Comparison of ENCODE assay signal across 9 cellular contexts in genomic region chr6:30572078-30572605, GRCh38. TPM values are rescaled to one million over a fixed set of nuclear protein-coding genes. Genes with fewer than 3 reads are reported as not detected.
DNase-seq lines count a peak whose midpoint lies in the region; ATAC-seq and TF ChIP-seq lines count a peak whose summit lies in the region.
"Had no signal": no experiment of that assay in that cellular context is flagged by ENCODE, and none has a peak within 500 bp of the region (broad histone marks: within the 10 kb centered on the region; RNA-seq: fewer than 3 reads in every experiment).

No MANE protein-coding gene starts in this region.

- peaks cover 30 to 49% (median 41%) of the 10 kb centered on the region in 3 donors for H3K4me1 Mint-ChIP-seq in IgD-negative memory B cell

- H3K4me3 ChIP-seq in ACC112 (ENCODE audit: low read depth, low read length) (peak overlapping the region; percentile 84), choroid plexus epithelial cell (ENCODE audit: low read depth, low read length) (peak overlapping the region; percentile 79), mucosa of stomach (ENCODE audit: low read length) (peak overlapping the region; percentile 68)

- no peak for TF ChIP-seq CTCF in choroid plexus epithelial cell (conservative IDR thresholded peaks at IDR 0.05; ENCODE audit: low read depth, low read length)

- H3K27ac Mint-ChIP-seq in IgD-negative memory B cell: peak overlapping the region; percentile 94 to 99 (median 99)

- peak overlapping the region; percentile 95 to 99 (median 96) for H3K4me3 Mint-ChIP-seq in IgD-negative memory B cell

- peaks cover 3% of the 10 kb centered on the region for H3K27me3 Mint-ChIP-seq in IgD-negative memory B cell

- peaks cover 31% of the 10 kb centered on the region for H3K4me1 ChIP-seq in ACC112 (ENCODE audit: control insufficient read depth, insufficient read depth, low read length, unreplicated experiment)
- H3K4me1 ChIP-seq in mucosa of stomach (ENCODE audit: control insufficient read depth, insufficient read depth, low read length): peaks cover 30% of the 10 kb centered on the region

- H3K36me3 Mint-ChIP-seq in IgD-negative memory B cell: peaks cover 1% of the 10 kb centered on the region

- H3K27me3 ChIP-seq in ACC112 (ENCODE audit: insufficient read depth, low read length): no peaks in the 10 kb centered on the region
- no peaks in the 10 kb centered on the region for H3K27me3 ChIP-seq in mucosa of stomach (ENCODE audit: control insufficient read depth, insufficient read depth, low read length)

- peak overlapping the region; percentile 86 for H3K9ac ChIP-seq in mucosa of stomach (ENCODE audit: low read length)

- H3K27ac ChIP-seq in ACC112 (ENCODE audit: low read depth, low read length): peak overlapping the region; percentile 89; the same call in 1 of the 2 replicates

- H3K9me3 ChIP-seq in mucosa of stomach (ENCODE audit: control insufficient read depth, low read length): no peaks in the 10 kb centered on the region

- peaks cover 4% of the 10 kb centered on the region for H3K36me3 ChIP-seq in ACC112 (ENCODE audit: insufficient read depth, low read length)
- H3K36me3 ChIP-seq in mucosa of stomach (ENCODE audit: control insufficient read depth, insufficient read depth, low read length): no peaks in the 10 kb centered on the region

- H2AFZ ChIP-seq in ACC112 (ENCODE audit: low read length, unreplicated experiment): no peak overlapping the region

- ATAC-seq in GM21825 (IDR thresholded peaks at IDR 0.05; ENCODE audit: unreplicated experiment): no peak

- peaks cover 53% of the 10 kb centered on the region for H3K79me2 ChIP-seq in ACC112 (ENCODE audit: control insufficient read depth, insufficient read depth, low read length, unreplicated experiment)

- no peak for DNase-seq in choroid plexus epithelial cell (ENCODE audit: low read depth)
- no peak for DNase-seq in MV-4-11 (lab: John Stamatoyannopoulos, UW)
- DNase-seq in NCI-H2107 treated with DMSO at 0.1 percent for 48 hours (lab: John Stamatoyannopoulos, UW; ENCODE audit: unreplicated experiment): no peak
- no peak for DNase-seq in iPS-NIHi7 (ENCODE audit: extremely low spot score)
- DNase-seq: stimulated activated naive CD4-positive, alpha-beta T cell had no signal

- no peaks in the 10 kb centered on the region for H3K9me3 Mint-ChIP-seq in IgD-negative memory B cell

RNA-seq across cellular contexts. Expression of gene ABCF1, which starts 0.9 kb away (rescaled TPM):
- 33.7 TPM for polyA plus RNA-seq in IgD-negative memory B cell

RNA-seq across cellular contexts. Expression of gene PRR3, which starts 15.0 kb away (rescaled TPM):
- polyA plus RNA-seq in IgD-negative memory B cell: 8.8 TPM

RNA-seq across cellular contexts. Expression of gene GNL1, which starts 15.9 kb away (rescaled TPM):
- 46.1 TPM for polyA plus RNA-seq in IgD-negative memory B cell

RNA-seq across cellular contexts. Expression of gene PPP1R10, which starts 44.9 kb away (rescaled TPM):
- polyA plus RNA-seq in IgD-negative memory B cell: 28.0 TPM

RNA-seq across cellular contexts. Expression of gene MRPS18B, which starts 45.5 kb away (rescaled TPM):
- polyA plus RNA-seq in IgD-negative memory B cell: 146 TPM
